ENCODE assay signal across 12 cellular contexts in the genomic region with DNA sequence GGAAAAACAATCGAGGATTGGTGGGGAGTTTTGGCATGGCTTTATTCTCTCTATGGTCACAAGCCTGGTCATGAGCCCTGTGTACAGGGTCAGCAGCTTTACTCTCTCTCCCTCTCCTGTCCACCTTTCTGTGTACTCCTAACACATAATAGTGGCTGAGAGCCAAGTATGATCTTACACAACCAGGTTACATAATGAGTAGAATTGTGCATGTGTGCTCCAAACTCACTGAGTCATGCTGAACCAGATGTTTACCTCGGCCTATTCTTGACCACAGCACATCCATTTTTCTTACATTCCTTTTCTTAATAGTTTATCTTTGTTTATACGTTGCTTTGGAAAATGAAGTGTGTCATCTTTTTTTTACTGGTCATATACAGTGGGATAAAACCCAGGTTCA. TPM values are rescaled to one million over a fixed set of nuclear protein-coding genes. Genes with fewer than 3 reads are reported as not detected.
DNase-seq lines count a peak whose midpoint lies in the region; ATAC-seq and TF ChIP-seq lines count a peak whose summit lies in the region.
"Had no signal": no experiment of that assay in that cellular context is flagged by ENCODE, and none has a peak within 500 bp of the region (broad histone marks: within the 10 kb centered on the region; RNA-seq: fewer than 3 reads in every experiment).

No MANE protein-coding gene starts in this region.

- 82 to 86% methylated on average over 3 of the region's 3 CpGs for WGBS in tibial nerve, 2 donors
- WGBS in sigmoid colon, 2 donors = 91 to 92% methylated on average over 3 of the region's 3 CpGs

- DNase-seq in NCI-H2171 treated with DMSO at 0.1 percent for 48 hours (lab: John Stamatoyannopoulos, UW) (peak; percentile 13), NCI-H2171 (lab: John Stamatoyannopoulos, UW) (no peak), NCI-H226 (peak; percentile 87), pulmonary artery endothelial cell (ENCODE audit: low read depth, low spot score) (peak; percentile 1), NCI-H146 treated with DMSO at 0.1 percent for 48 hours (lab: John Stamatoyannopoulos, UW; ENCODE audit: unreplicated experiment) (no peak), tibial nerve (ENCODE audit: low spot score in 2 of 2) (no peak), sigmoid colon (no peak)
- DNase-seq: activated CD4-positive, alpha-beta T cell treated with anti-CD3 and anti-CD28 coated beads, Interleukin-2, amount 50 U/mL, for 48 hours; activated naive CD8-positive, alpha-beta T cell treated with anti-CD3 and anti-CD28 coated beads, Interleukin-2, amount 10 ng/mL, durations not matched to agents 7 days and 5 days; NCI-H1930 had no signal

- H3K4me3 ChIP-seq in tibial nerve (no peak overlapping the region), sigmoid colon (no peak overlapping the region)
- H3K4me3 ChIP-seq: SK-N-MC had no signal

- H3K4me1 ChIP-seq in tibial nerve (no peaks in the 10 kb centered on the region), sigmoid colon (no peaks in the 10 kb centered on the region)

- peaks cover 0 to 99% (median 34%) of the 10 kb centered on the region in 4 donors for H3K9me3 ChIP-seq in tibial nerve
- H3K9me3 ChIP-seq in sigmoid colon = peaks cover 3 to 38% (median 20%) of the 10 kb centered on the region in 4 donors

- peak; percentile 61 for ATAC-seq in esophagus mucosa

- TF ChIP-seq CTCF in tibial nerve (IDR thresholded peaks at IDR 0.05) (no peak), sigmoid colon (IDR thresholded peaks at IDR 0.05) (no peak)

- TF ChIP-seq POLR2A in tibial nerve (IDR thresholded peaks at IDR 0.05) (no peak), sigmoid colon (IDR thresholded peaks at IDR 0.05) (no peak)

- H3K27ac ChIP-seq in tibial nerve (no peak overlapping the region), sigmoid colon (peak overlapping the region in 1 of 4 donors; percentile 3)
- H3K27ac ChIP-seq: SK-N-MC had no signal

- intact Hi-C loops in sigmoid colon (cut with DNase I) = no loop called here

- H3K36me3 ChIP-seq in tibial nerve = peaks cover 0 to 71% (median 0%) of the 10 kb centered on the region in 3 donors
- H3K36me3 ChIP-seq in sigmoid colon = peaks cover 0 to 33% (median 3%) of the 10 kb centered on the region in 4 donors

- no peaks in the 10 kb centered on the region for H3K27me3 ChIP-seq in tibial nerve
- H3K27me3 ChIP-seq in sigmoid colon = no peaks in the 10 kb centered on the region

- TF ChIP-seq EP300 in tibial nerve (IDR thresholded peaks at IDR 0.05) (no peak), sigmoid colon (IDR thresholded peaks at IDR 0.05) (no peak)

RNA-seq across cellular contexts. Expression of gene ZNF254, which starts 53.1 kb away (rescaled TPM):
- total RNA-seq in esophagus mucosa = 5.9 TPM
- total RNA-seq in pulmonary artery endothelial cell = 10.7 and 11.4 TPM in 2 replicates
- total RNA-seq in tibial nerve = 10 to 100 TPM; 15.6 to 21.9 (median 18.4) TPM
- total RNA-seq in sigmoid colon = 10 to 100 TPM; 11.3 to 23.0 (median 18.7) TPM
- 10 to 100 TPM in 1 of 3 donors, 1 to 10 TPM in 2; 5.5 to 11.6 (median 6.0) TPM for polyA plus RNA-seq in sigmoid colon

Comparison
In these comparisons a context has a peak if more than half of its experiments do, and no peak if none do; other contexts are left out.
1. DNase-seq: peak in NCI-H2171 treated with DMSO at 0.1 percent for 48 hours (single experiment), NCI-H226 (single experiment) and pulmonary artery endothelial cell (single experiment); none in NCI-H2171 (single experiment), NCI-H146 treated with DMSO at 0.1 percent for 48 hours (single experiment), tibial nerve (0 of 2) and sigmoid colon (single experiment).